In the genomic region with DNA sequence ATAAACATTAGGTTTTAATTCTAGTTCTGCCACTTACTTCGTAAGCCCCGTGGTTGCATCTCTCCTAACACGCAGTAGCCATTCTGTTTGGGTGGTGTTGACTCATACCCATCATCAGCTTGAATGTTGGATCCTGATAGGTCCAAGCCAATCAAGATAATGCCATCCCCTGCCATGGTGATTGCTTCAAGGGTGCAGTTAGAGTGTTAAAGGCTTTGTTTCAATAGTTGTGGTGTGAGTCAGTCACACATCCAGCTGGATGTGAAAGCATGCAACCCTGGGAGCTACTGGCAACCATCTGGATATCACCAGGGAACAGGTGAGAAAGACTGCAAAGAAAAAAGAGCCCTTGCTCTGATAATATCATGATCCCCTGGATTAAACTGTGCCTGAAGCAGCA, we compare ENCODE assay signal across 32 cellular contexts.
A peak's percentile ranks its signal among the peaks of the same experiment; 100 is the strongest.
DNase-seq lines count a peak whose midpoint lies in the region; ATAC-seq and TF ChIP-seq lines count a peak whose summit lies in the region.
"Had no signal": no experiment of that assay in that cellular context is flagged by ENCODE, and none has a peak within 500 bp of the region (broad histone marks: within the 10 kb centered on the region; RNA-seq: fewer than 3 reads in every experiment).

No MANE protein-coding gene starts in this region.

- no peak overlapping the region for H3K27ac ChIP-seq in right cardiac atrium (ENCODE audit: low read length)
- no peak overlapping the region for H3K27ac ChIP-seq in left ventricle myocardium inferior (replicated peaks)
- H3K27ac ChIP-seq in CD8-positive, alpha-beta memory T cell (ENCODE audit: low read depth, low read length) = no peak overlapping the region
- H3K27ac ChIP-seq: heart right ventricle, ovary, SJSA1, skin epidermis, upper lobe of left lung had no signal

- POLR2A ChIA-PET in CD8-positive, alpha-beta memory T cell (lab: Charles Lee) = no interaction called here

- DNase-seq in right cardiac atrium (no peak), left ventricle myocardium inferior (no peak), RPMI7951 (ENCODE audit: low read depth) (peak; percentile 52), fibroblast of villous mesenchyme (ENCODE audit: low read depth) (peak; percentile 4), left colon (no peak), mesenteric fat pad (ENCODE audit: low spot score) (no peak)
- DNase-seq in CD8-positive, alpha-beta memory T cell = no peak
- DNase-seq: activated B cell treated with CpG ODN at 0.5 μM for 24 hours; activated CD8-positive, alpha-beta memory T cell treated with anti-CD3 and anti-CD28 coated beads, Interleukin-2, amount 10 ng/mL, durations not matched to agents 7 days and 5 days; activated naive CD8-positive, alpha-beta T cell treated with anti-CD3 and anti-CD28 coated beads, Interleukin-2, amount 50 U/mL, for 24 hours; activated T-cell treated with anti-CD3 and anti-CD28 coated beads, Interleukin-2, amount 50 U/mL, for 48 hours; AML-193; CD4-positive, CD25-positive, alpha-beta regulatory T cell; cerebellar nuclear complex; dermis blood vessel endothelial cell; endodermal cell; foreskin melanocyte; heart right ventricle; Kasumi-1; kidney; NCI-H82; ovary; RPMI8226; substantia nigra; upper lobe of left lung had no signal

- H3K4me3 Mint-ChIP-seq in CD8-positive, alpha-beta memory T cell = no peak overlapping the region
- H3K4me3 Mint-ChIP-seq: activated B cell treated with CpG ODN at 0.5 μM for 24 hours; activated CD8-positive, alpha-beta memory T cell treated with anti-CD3 and anti-CD28 coated beads, Interleukin-2, amount 10 ng/mL, durations not matched to agents 7 days and 5 days; activated naive CD8-positive, alpha-beta T cell treated with anti-CD3 and anti-CD28 coated beads, Interleukin-2, amount 50 U/mL, for 24 hours; CD4-positive, CD25-positive, alpha-beta regulatory T cell; endodermal cell; neural crest cell; stimulated activated memory B cell treated with anti-CD40 and anti-IgM and Interleukin-4, amounts not matched to agents 10 μg/mL and 1 μg/mL and 100 μg/mL, for 72 hours had no signal

- H3K9me3 Mint-ChIP-seq in CD8-positive, alpha-beta memory T cell = no peaks in the 10 kb centered on the region
- H3K9me3 Mint-ChIP-seq: activated B cell treated with CpG ODN at 0.5 μM for 24 hours; activated naive CD8-positive, alpha-beta T cell treated with anti-CD3 and anti-CD28 coated beads, Interleukin-2, amount 50 U/mL, for 24 hours; endodermal cell; stimulated activated memory B cell treated with anti-CD40 and anti-IgM and Interleukin-4, amounts not matched to agents 10 μg/mL and 1 μg/mL and 100 μg/mL, for 72 hours had no signal

- no peak for TF ChIP-seq CTCF in left ventricle myocardium inferior (IDR thresholded peaks at IDR 0.05; ENCODE audit: borderline replicate concordance)
- no peak for TF ChIP-seq CTCF in fibroblast of villous mesenchyme (IDR thresholded peaks at IDR 0.05; ENCODE audit: insufficient read depth, low read depth, low read length)

- no peaks in the 10 kb centered on the region for H3K27me3 ChIP-seq in right cardiac atrium (ENCODE audit: control insufficient read depth, insufficient read depth)
- H3K27me3 ChIP-seq in left ventricle myocardium inferior (ENCODE audit: low read depth) = no peaks in the 10 kb centered on the region
- no peaks in the 10 kb centered on the region for H3K27me3 ChIP-seq in CD8-positive, alpha-beta memory T cell (ENCODE audit: insufficient read depth, low read length, poor library complexity, severe bottlenecking)
- H3K27me3 ChIP-seq: heart right ventricle, ovary, SJSA1, upper lobe of left lung had no signal

- CTCF ChIA-PET in CD8-positive, alpha-beta memory T cell (lab: Charles Lee) = no interaction called here

- intact Hi-C loops in right cardiac atrium (cut with DNase I) = no loop called here
- intact Hi-C loops in left ventricle myocardium inferior (cut with micrococcal nuclease) = no loop called here
- intact Hi-C loops in left colon (cut with DNase I, micrococcal nuclease) = no loop called here

- H3K9me3 ChIP-seq in right cardiac atrium (ENCODE audit: control insufficient read depth, low read length) = no peaks in the 10 kb centered on the region
- H3K9me3 ChIP-seq in left ventricle myocardium inferior (replicated peaks) = no peaks in the 10 kb centered on the region
- no peaks in the 10 kb centered on the region for H3K9me3 ChIP-seq in CD8-positive, alpha-beta memory T cell (ENCODE audit: low read length)
- H3K9me3 ChIP-seq: heart right ventricle, ovary, SJSA1, upper lobe of left lung had no signal

- peaks cover 12% of the 10 kb centered on the region for H3K36me3 ChIP-seq in left ventricle myocardium inferior
- no peaks in the 10 kb centered on the region for H3K36me3 ChIP-seq in CD8-positive, alpha-beta memory T cell (ENCODE audit: insufficient read depth, low read length)
- H3K36me3 ChIP-seq: ovary, SJSA1 had no signal

- no peak overlapping the region for H3K27ac Mint-ChIP-seq in CD8-positive, alpha-beta memory T cell
- H3K27ac Mint-ChIP-seq: activated B cell treated with CpG ODN at 0.5 μM for 24 hours; activated CD8-positive, alpha-beta memory T cell treated with anti-CD3 and anti-CD28 coated beads, Interleukin-2, amount 10 ng/mL, durations not matched to agents 7 days and 5 days; activated naive CD8-positive, alpha-beta T cell treated with anti-CD3 and anti-CD28 coated beads, Interleukin-2, amount 50 U/mL, for 24 hours; endodermal cell; stimulated activated memory B cell treated with anti-CD40 and anti-IgM and Interleukin-4, amounts not matched to agents 10 μg/mL and 1 μg/mL and 100 μg/mL, for 72 hours had no signal

- H3K4me1 ChIP-seq in right cardiac atrium (ENCODE audit: control insufficient read depth, insufficient read depth, low read length) = peaks cover 1% of the 10 kb centered on the region
- H3K4me1 ChIP-seq in left ventricle myocardium inferior = no peaks in the 10 kb centered on the region
- H3K4me1 ChIP-seq in CD8-positive, alpha-beta memory T cell (ENCODE audit: insufficient read depth, low read length) = no peaks in the 10 kb centered on the region
- H3K4me1 ChIP-seq: heart right ventricle, SJSA1, upper lobe of left lung had no signal

- H3K27me3 Mint-ChIP-seq in CD8-positive, alpha-beta memory T cell = peaks cover 0 to 1% of the 10 kb centered on the region in 2 donors
- H3K27me3 Mint-ChIP-seq: activated B cell treated with CpG ODN at 0.5 μM for 24 hours; activated CD8-positive, alpha-beta memory T cell treated with anti-CD3 and anti-CD28 coated beads, Interleukin-2, amount 10 ng/mL, durations not matched to agents 7 days and 5 days; activated naive CD8-positive, alpha-beta T cell treated with anti-CD3 and anti-CD28 coated beads, Interleukin-2, amount 50 U/mL, for 24 hours; CD4-positive, CD25-positive, alpha-beta regulatory T cell; stimulated activated memory B cell treated with anti-CD40 and anti-IgM and Interleukin-4, amounts not matched to agents 10 μg/mL and 1 μg/mL and 100 μg/mL, for 72 hours had no signal

- ATAC-seq in right cardiac atrium = peak; percentile 47 to 71
- no peak for ATAC-seq in left colon
- ATAC-seq in GM18511 (IDR thresholded peaks at IDR 0.05; ENCODE audit: unreplicated experiment) = no peak
- ATAC-seq: activated CD8-positive, alpha-beta memory T cell treated with anti-CD3 and anti-CD28 coated beads, Interleukin-2, amount 10 ng/mL, durations not matched to agents 7 days and 5 days; activated naive CD8-positive, alpha-beta T cell treated with anti-CD3 and anti-CD28 coated beads, Interleukin-2, amount 50 U/mL, for 24 hours; esophagus mucosa; HCT116; heart right ventricle; stimulated activated memory B cell treated with anti-CD40 and anti-IgM and Interleukin-4, amounts not matched to agents 10 μg/mL and 1 μg/mL and 100 μg/mL, for 72 hours had no signal

- H3K4me3 ChIP-seq in right cardiac atrium (ENCODE audit: low read length) (no peak overlapping the region), left ventricle myocardium inferior (no peak overlapping the region), fibroblast of villous mesenchyme (ENCODE audit: low read depth, low read length) (no peak overlapping the region)
- H3K4me3 ChIP-seq in CD8-positive, alpha-beta memory T cell (ENCODE audit: low read length) = no peak overlapping the region
- H3K4me3 ChIP-seq: heart right ventricle, ovary, SJSA1, skin epidermis, upper lobe of left lung had no signal

- WGBS in right cardiac atrium = 88% methylated on average over 3 of the region's 3 CpGs

- H3K4me1 Mint-ChIP-seq in CD8-positive, alpha-beta memory T cell = peaks cover 0 to 1% (median 0%) of the 10 kb centered on the region in 3 donors
- H3K4me1 Mint-ChIP-seq: activated B cell treated with CpG ODN at 0.5 μM for 24 hours; activated CD8-positive, alpha-beta memory T cell treated with anti-CD3 and anti-CD28 coated beads, Interleukin-2, amount 10 ng/mL, durations not matched to agents 7 days and 5 days; activated naive CD8-positive, alpha-beta T cell treated with anti-CD3 and anti-CD28 coated beads, Interleukin-2, amount 50 U/mL, for 24 hours; endodermal cell; stimulated activated memory B cell treated with anti-CD40 and anti-IgM and Interleukin-4, amounts not matched to agents 10 μg/mL and 1 μg/mL and 100 μg/mL, for 72 hours had no signal

- peaks cover 14 to 28% (median 28%) of the 10 kb centered on the region in 3 donors for H3K36me3 Mint-ChIP-seq in CD8-positive, alpha-beta memory T cell

Comparison
In these comparisons a context has a peak if more than half of its experiments do, and no peak if none do; other contexts are left out.
1. ATAC-seq: peak in right cardiac atrium (2 of 2); none in left colon (single experiment) and GM18511 (single experiment).
2. DNase-seq: peak in RPMI7951 (single experiment) and fibroblast of villous mesenchyme (single experiment); none in right cardiac atrium (0 of 3), left ventricle myocardium inferior (single experiment), left colon (0 of 2), CD8-positive, alpha-beta memory T cell (0 of 5) and mesenteric fat pad (single experiment).